In the genomic region with DNA sequence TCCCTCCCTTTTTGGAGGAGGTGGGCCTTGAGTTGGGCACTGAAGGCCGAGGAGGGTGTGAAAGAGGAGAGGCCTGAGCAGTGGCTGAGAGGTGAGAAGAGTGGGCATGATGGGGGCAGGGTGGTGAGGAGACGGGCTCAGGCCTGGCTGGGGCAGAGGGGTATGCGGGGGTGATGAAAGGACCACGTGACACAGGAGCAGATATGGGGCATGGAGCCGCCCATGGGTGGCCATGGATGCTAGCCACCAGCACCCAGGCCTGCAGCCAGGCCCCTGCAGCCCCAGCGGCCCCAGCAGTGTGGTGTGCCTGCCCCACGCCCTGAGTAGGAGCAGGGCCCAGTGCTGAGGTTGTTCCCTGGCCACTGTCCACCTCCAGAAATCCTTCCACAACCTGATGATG, we compare ENCODE assay signal across 13 cellular contexts.
"Had no signal": no experiment of that assay in that cellular context is flagged by ENCODE, and none has a peak within 500 bp of the region (broad histone marks: within the 10 kb centered on the region; RNA-seq: fewer than 3 reads in every experiment).

No MANE protein-coding gene starts in this region.

- H3K27ac Mint-ChIP-seq: naive B cell had no signal

- H3K27me3 Mint-ChIP-seq: naive B cell had no signal

- H3K27ac ChIP-seq: heart right ventricle, lower lobe of right lung, sigmoid colon, tibial artery had no signal

- ATAC-seq: heart right ventricle; left lobe of liver; lower lobe of right lung; stimulated activated naive CD8-positive, alpha-beta T cell treated with anti-CD3 and anti-CD28 coated beads, Interleukin-15, Interleukin-2, amounts not matched to agents 100 U/mL and 50 U/mL, for 24 hours had no signal

- H3K27me3 ChIP-seq: heart right ventricle, sigmoid colon, tibial artery had no signal

- H3K9me3 ChIP-seq: heart right ventricle, lower lobe of right lung, sigmoid colon, tibial artery had no signal

- H3K4me3 ChIP-seq: heart right ventricle, lower lobe of right lung, sigmoid colon, tibial artery had no signal

- H3K9me3 Mint-ChIP-seq: naive B cell had no signal

- DNase-seq: activated CD4-positive, alpha-beta T cell treated with anti-CD3 and anti-CD28 coated beads for 1 hour; activated CD4-positive, alpha-beta T cell treated with anti-CD3 and anti-CD28 coated beads, Interleukin-2, amount 50 U/mL, for 1 hour; activated naive CD4-positive, alpha-beta T cell; cortex of kidney; heart right ventricle; naive B cell; sigmoid colon; stimulated activated CD4-positive, alpha-beta T cell treated with anti-CD3 and anti-CD28 coated beads, Interleukin-4, amount 100 ng/mL, for 1 hour; stimulated activated naive CD8-positive, alpha-beta T cell treated with anti-CD3 and anti-CD28 coated beads, Interleukin-15, Interleukin-2, amounts not matched to agents 100 U/mL and 50 U/mL, for 24 hours; T-helper 9 cell; tibial artery had no signal

- H3K4me1 ChIP-seq: heart right ventricle, lower lobe of right lung, sigmoid colon, tibial artery had no signal
